1 cellular context compared by ENCODE assay signal in the genomic region with DNA sequence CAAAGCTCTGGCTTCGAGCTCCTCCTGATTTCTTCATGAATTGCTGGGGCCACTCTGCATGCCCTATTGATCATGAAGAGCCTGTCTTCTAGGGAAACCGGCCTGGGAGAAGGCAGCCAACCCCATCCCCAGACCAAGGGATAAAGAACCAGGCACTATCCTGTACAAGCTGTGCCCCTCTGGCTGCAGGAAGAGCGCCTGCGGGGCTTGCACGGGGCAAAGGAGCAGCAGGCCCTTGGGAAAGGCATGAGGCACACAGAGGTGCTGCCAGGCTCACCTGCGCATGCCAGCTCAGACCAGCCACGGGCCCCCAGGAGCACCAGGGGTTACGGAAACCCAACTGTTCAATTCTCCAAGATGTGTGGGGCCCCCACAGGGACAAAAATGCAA.
TF ChIP-seq lines count a peak whose summit lies in the region.

No MANE protein-coding gene starts in this region.

TF ChIP-seq in K562, 482 proteins besides CTCF, POLR2A, EP300 and RAD21 (continued from another document):
- TF ChIP-seq, protein P1, sequence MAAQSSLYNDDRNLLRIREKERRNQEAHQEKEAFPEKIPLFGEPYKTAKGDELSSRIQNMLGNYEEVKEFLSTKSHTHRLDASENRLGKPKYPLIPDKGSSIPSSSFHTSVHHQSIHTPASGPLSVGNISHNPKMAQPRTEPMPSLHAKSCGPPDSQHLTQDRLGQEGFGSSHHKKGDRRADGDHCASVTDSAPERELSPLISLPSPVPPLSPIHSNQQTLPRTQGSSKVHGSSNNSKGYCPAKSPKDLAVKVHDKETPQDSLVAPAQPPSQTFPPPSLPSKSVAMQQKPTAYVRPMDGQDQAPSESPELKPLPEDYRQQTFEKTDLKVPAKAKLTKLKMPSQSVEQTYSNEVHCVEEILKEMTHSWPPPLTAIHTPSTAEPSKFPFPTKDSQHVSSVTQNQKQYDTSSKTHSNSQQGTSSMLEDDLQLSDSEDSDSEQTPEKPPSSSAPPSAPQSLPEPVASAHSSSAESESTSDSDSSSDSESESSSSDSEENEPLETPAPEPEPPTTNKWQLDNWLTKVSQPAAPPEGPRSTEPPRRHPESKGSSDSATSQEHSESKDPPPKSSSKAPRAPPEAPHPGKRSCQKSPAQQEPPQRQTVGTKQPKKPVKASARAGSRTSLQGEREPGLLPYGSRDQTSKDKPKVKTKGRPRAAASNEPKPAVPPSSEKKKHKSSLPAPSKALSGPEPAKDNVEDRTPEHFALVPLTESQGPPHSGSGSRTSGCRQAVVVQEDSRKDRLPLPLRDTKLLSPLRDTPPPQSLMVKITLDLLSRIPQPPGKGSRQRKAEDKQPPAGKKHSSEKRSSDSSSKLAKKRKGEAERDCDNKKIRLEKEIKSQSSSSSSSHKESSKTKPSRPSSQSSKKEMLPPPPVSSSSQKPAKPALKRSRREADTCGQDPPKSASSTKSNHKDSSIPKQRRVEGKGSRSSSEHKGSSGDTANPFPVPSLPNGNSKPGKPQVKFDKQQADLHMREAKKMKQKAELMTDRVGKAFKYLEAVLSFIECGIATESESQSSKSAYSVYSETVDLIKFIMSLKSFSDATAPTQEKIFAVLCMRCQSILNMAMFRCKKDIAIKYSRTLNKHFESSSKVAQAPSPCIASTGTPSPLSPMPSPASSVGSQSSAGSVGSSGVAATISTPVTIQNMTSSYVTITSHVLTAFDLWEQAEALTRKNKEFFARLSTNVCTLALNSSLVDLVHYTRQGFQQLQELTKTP (IDR thresholded peaks at IDR 0.05; ENCODE audit: low read depth in 1 of 2, partially characterized antibody in 2 of 2) = no peak
- TF ChIP-seq GABPB1 (CRISPR knock-in tag; IDR thresholded peaks at IDR 0.05) = no peak
- TF ChIP-seq HOXB6 (CRISPR knock-in tag; IDR thresholded peaks at IDR 0.05; ENCODE audit: borderline replicate concordance) = no peak
- TF ChIP-seq PTRF (tag; IDR thresholded peaks at IDR 0.05) = no peak
- no peak for TF ChIP-seq CEBPG (CRISPR knock-in tag; IDR thresholded peaks at IDR 0.05)
- TF ChIP-seq CEBPG (tag; conservative IDR thresholded peaks at IDR 0.05 in 1 of 2, IDR thresholded peaks at IDR 0.05 in 1 of 2) = no peak
- TF ChIP-seq AFF4 (CRISPR knock-in tag; IDR thresholded peaks at IDR 0.05) = no peak
- no peak for TF ChIP-seq KDM2B (CRISPR knock-in tag; IDR thresholded peaks at IDR 0.05)
- TF ChIP-seq, protein P2, sequence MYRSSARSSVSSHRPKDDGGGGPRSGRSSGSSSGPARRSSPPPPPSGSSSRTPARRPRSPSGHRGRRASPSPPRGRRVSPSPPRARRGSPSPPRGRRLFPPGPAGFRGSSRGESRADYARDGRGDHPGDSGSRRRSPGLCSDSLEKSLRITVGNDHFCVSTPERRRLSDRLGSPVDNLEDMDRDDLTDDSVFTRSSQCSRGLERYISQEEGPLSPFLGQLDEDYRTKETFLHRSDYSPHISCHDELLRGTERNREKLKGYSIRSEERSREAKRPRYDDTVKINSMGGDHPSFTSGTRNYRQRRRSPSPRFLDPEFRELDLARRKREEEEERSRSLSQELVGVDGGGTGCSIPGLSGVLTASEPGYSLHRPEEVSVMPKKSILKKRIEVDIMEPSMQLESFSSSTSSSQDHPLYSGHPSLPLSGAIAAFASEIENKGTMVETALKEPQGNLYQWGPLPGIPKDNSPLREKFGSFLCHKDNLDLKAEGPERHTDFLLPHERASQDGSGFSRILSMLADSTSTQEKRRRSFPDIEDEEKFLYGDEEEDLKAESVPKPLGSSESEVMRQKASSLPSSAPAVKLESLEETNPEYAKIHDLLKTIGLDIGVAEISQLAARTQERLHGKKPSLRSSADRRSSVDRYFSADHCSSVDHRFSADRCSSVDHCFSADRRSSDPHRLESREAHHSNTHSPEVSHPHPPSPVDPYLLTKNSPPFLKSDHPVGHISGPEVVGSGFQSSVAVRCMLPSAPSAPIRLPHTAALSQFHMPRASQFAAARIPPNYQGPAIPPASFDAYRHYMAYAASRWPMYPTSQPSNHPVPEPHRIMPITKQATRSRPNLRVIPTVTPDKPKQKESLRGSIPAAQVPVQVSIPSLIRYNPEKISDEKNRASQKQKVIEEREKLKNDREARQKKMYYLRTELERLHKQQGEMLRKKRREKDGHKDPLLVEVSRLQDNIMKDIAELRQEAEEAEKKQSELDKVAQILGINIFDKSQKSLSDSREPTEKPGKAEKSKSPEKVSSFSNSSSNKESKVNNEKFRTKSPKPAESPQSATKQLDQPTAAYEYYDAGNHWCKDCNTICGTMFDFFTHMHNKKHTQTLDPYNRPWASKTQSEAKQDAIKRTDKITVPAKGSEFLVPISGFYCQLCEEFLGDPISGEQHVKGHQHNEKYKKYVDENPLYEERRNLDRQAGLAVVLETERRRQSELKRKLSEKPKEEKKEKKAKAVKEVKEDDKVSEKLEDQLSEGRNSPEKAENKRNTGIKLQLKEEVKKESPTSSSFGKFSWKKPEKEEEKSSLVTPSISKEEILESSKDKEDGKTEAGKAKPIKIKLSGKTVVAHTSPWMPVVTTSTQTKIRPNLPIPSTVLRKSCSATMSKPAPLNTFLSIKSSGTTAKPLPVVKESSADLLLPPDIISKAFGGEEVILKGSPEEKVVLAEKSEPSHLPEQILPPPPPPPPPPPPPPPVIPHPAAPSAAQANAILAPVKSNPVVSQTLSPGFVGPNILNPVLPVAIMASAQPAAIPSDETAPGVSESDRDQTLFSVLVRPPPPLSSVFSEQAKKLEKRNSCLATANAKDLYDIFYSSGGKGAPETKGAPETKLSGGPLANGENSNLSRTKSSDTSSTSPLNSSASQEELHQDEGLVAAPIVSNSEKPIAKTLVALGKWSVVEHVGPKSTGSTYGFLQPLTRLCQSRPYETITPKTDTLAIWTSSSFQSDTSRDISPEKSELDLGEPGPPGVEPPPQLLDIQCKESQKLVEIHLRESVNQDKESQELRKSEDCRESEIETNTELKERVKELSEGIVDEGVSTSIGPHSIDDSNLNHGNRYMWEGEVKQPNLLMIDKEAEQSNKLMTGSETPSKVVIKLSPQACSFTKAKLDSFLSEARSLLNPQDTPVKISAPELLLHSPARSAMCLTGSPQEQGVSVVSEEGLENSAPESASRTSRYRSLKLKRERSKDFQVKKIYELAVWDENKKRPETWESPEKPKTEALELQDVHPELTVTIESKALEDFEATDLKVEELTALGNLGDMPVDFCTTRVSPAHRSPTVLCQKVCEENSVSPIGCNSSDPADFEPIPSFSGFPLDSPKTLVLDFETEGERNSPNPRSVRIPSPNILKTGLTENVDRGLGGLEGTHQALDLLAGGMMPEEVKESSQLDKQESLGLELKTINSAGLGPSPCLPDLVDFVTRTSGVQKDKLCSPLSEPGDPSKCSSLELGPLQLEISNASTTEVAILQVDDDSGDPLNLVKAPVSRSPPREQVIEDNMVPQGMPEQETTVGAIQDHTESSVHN (IDR thresholded peaks at IDR 0.05; ENCODE audit: borderline replicate concordance in 1 of 2, low read depth in 1 of 2) = no peak
- TF ChIP-seq ZSCAN29 (IDR thresholded peaks at IDR 0.05) = no peak
- no peak for TF ChIP-seq EHMT2 (IDR thresholded peaks at IDR 0.05)
- TF ChIP-seq CC2D1A (IDR thresholded peaks at IDR 0.05) = no peak
- TF ChIP-seq, protein P3, sequence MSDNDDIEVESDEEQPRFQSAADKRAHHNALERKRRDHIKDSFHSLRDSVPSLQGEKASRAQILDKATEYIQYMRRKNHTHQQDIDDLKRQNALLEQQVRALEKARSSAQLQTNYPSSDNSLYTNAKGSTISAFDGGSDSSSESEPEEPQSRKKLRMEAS (CRISPR knock-in tag; IDR thresholded peaks at IDR 0.05) = no peak
- no peak for TF ChIP-seq RREB1 (CRISPR knock-in tag; IDR thresholded peaks at IDR 0.05)
- TF ChIP-seq MYBL2 (IDR thresholded peaks at IDR 0.05; ENCODE audit: low read depth) = no peak
- no peak for TF ChIP-seq MYBL2 (CRISPR knock-in tag; IDR thresholded peaks at IDR 0.05; ENCODE audit: borderline replicate concordance)
- TF ChIP-seq ZBTB26 (CRISPR knock-in tag; IDR thresholded peaks at IDR 0.05) = no peak
